Comparison of ENCODE assay signal across 22 cellular contexts in genomic region chr2:123456416-123456815, GRCh38.
DNase-seq lines count a peak whose midpoint lies in the region; ATAC-seq, FAIRE-seq and TF ChIP-seq lines count a peak whose summit lies in the region.
"Had no signal": no experiment of that assay in that cellular context is flagged by ENCODE, and none has a peak within 500 bp of the region (broad histone marks: within the 10 kb centered on the region; RNA-seq: fewer than 3 reads in every experiment).

No MANE protein-coding gene starts in this region.

- no peak for TF ChIP-seq CTCF in D721Med (IDR thresholded peaks at IDR 0.05; ENCODE audit: insufficient read depth, missing control alignments)
- TF ChIP-seq CTCF in mammary epithelial cell (conservative IDR thresholded peaks at IDR 0.05 in 1 of 2, IDR thresholded peaks at IDR 0.05 in 1 of 2; ENCODE audit: extremely low read depth in 1 of 2, insufficient read depth in 1 of 2, low read depth in 1 of 2, low read length in 2 of 2) = no peak
- no peak for TF ChIP-seq CTCF in epithelial cell of esophagus (IDR thresholded peaks at IDR 0.05; ENCODE audit: insufficient read depth, low read depth, low read length, missing control alignments)

- no peaks in the 10 kb centered on the region for H3K4me1 ChIP-seq in mammary epithelial cell (ENCODE audit: insufficient read depth, low read length)
- H3K4me1 ChIP-seq: BE2C, BLaER1 had no signal

- no peak overlapping the region for H3K27ac ChIP-seq in mammary epithelial cell (ENCODE audit: insufficient read depth, low read depth, low read length)
- H3K27ac ChIP-seq: BLaER1 had no signal

- peaks cover 4% of the 10 kb centered on the region for H3K9me3 ChIP-seq in mammary epithelial cell (replicated peaks; ENCODE audit: insufficient read depth, low read length)
- H3K9me3 ChIP-seq: BE2C, BLaER1 had no signal

- H3K27me3 ChIP-seq in mammary epithelial cell (ENCODE audit: insufficient read depth, low read length) = no peaks in the 10 kb centered on the region
- H3K27me3 ChIP-seq: BE2C, BLaER1 had no signal

- no peak overlapping the region for H3K4me2 ChIP-seq in mammary epithelial cell (ENCODE audit: insufficient read depth, low read depth, low read length)
- H3K4me2 ChIP-seq: BLaER1 had no signal

- ATAC-seq in GM18867 (IDR thresholded peaks at IDR 0.05; ENCODE audit: unreplicated experiment) = no peak

- FAIRE-seq in D721Med (lab: Jason Lieb, UNC) = peak; percentile 84
- FAIRE-seq: A204.1, G401.6, GM12878, GM12892, GM18507 had no signal

- H3K4me3 ChIP-seq in mammary epithelial cell (replicated peaks in 1 of 3; ENCODE audit: insufficient read depth in 1 of 3, low read depth in 2 of 3, low read length in 3 of 3) (no peak overlapping the region), epithelial cell of esophagus (ENCODE audit: low read length) (no peak overlapping the region)
- H3K4me3 ChIP-seq: BLaER1, GM12878 had no signal

- no peaks in the 10 kb centered on the region for H4K20me1 ChIP-seq in mammary epithelial cell (ENCODE audit: insufficient read depth, low read length)
- H4K20me1 ChIP-seq: BLaER1 had no signal

- no peak for DNase-seq in D721Med (ENCODE audit: insufficient read length, low spot score)
- peak; percentile 56 for DNase-seq in NCI-H82 (lab: John Stamatoyannopoulos, UW)
- DNase-seq in mammary epithelial cell = peak; percentile 12
- peak; percentile 71 for DNase-seq in epithelial cell of esophagus (ENCODE audit: low read depth)
- DNase-seq in HPDE6-E6E7 (ENCODE audit: extremely low spot score) = no peak
- no peak for DNase-seq in GDM1 (lab: John Stamatoyannopoulos, UW)
- DNase-seq: 8988T; ACHN; BE2C; C1 segment of cervical spinal cord; CD4-positive, alpha-beta memory T cell; CD4-positive, CD25-positive, alpha-beta regulatory T cell; CD8-positive, alpha-beta memory T cell; COR-L47; DMS79 treated with DMSO at 0.1 percent for 48 hours had no signal

- no peak overlapping the region for H3K9ac ChIP-seq in mammary epithelial cell (ENCODE audit: insufficient read depth, low read length)
- H3K9ac ChIP-seq: BLaER1 had no signal

- no peak overlapping the region for H2AFZ ChIP-seq in mammary epithelial cell (ENCODE audit: low read depth, low read length)

- no peaks in the 10 kb centered on the region for H3K36me3 ChIP-seq in mammary epithelial cell (ENCODE audit: insufficient read depth, low read length)
- H3K36me3 ChIP-seq: BE2C, BLaER1 had no signal

- no TSS peak for BruUV-seq in mammary epithelial cell (replicated peaks; lab: Mats Ljungman, UMichigan)

- CTCF ChIA-PET in mammary epithelial cell (lab: Charles Lee; ENCODE audit: low non-redundant PET) = no interaction called here

- in situ Hi-C loops in mammary epithelial cell (cut with MboI; ENCODE audit: low sequenced_read_pairs in 2 of 2) = no loop called here

- intact Hi-C loops in mammary epithelial cell (cut with micrococcal nuclease) = no loop called here

- no peaks in the 10 kb centered on the region for H3K79me2 ChIP-seq in mammary epithelial cell (ENCODE audit: insufficient read depth, low read length)

- 43% methylated on average over 2 of the region's 2 CpGs for WGBS in mammary epithelial cell (ENCODE audit: low coverage, missing lambda C conversion rate)

- dilution Hi-C loops in mammary epithelial cell (cut with HindIII; ENCODE audit: low sequenced_read_pairs) = no loop called here

Comparison
In these comparisons a context has a peak if more than half of its experiments do, and no peak if none do; other contexts are left out.
1. DNase-seq: peak in NCI-H82 (single experiment), mammary epithelial cell (single experiment) and epithelial cell of esophagus (single experiment); none in D721Med (single experiment), HPDE6-E6E7 (single experiment) and GDM1 (single experiment).